22 cellular contexts compared by ENCODE assay signal in genomic region chr13:41056996-41057711, GRCh38. TPM values are rescaled to one million over a fixed set of nuclear protein-coding genes. Genes with fewer than 3 reads are reported as not detected.
DNase-seq lines count a peak whose midpoint lies in the region; ATAC-seq and TF ChIP-seq lines count a peak whose summit lies in the region.
"Had no signal": no experiment of that assay in that cellular context is flagged by ENCODE, and none has a peak within 500 bp of the region (broad histone marks: within the 10 kb centered on the region; RNA-seq: fewer than 3 reads in every experiment).

No MANE protein-coding gene starts in this region.

- H3K9ac ChIP-seq in Karpas-422 (ENCODE audit: low read length) (no peak overlapping the region), smooth muscle cell (ENCODE audit: low read depth) (no peak overlapping the region)

- peaks cover 4% of the 10 kb centered on the region for H3F3A ChIP-seq in smooth muscle cell (ENCODE audit: low read depth)

- TF ChIP-seq EP300 in upper lobe of left lung (IDR thresholded peaks at IDR 0.05), result no peak

- H3K4me1 Mint-ChIP-seq in Caco-2 (ENCODE audit: low read depth, unreplicated experiment), result peaks cover 41% of the 10 kb centered on the region

- H3K27ac ChIP-seq in Karpas-422 (ENCODE audit: low read length) (no peak overlapping the region), smooth muscle cell (ENCODE audit: low read depth) (no peak overlapping the region), upper lobe of left lung (no peak overlapping the region)
- H3K27ac ChIP-seq: lower lobe of right lung, RWPE1 had no signal

- BruUV-seq in Caco-2 (replicated peaks; lab: Mats Ljungman, UMichigan), result no TSS peak

- H3K36me3 ChIP-seq in Caco-2 (ENCODE audit: control insufficient read depth, insufficient read depth, low read length) (peaks cover 2% of the 10 kb centered on the region; the same call in 1 of the 2 replicates), Karpas-422 (ENCODE audit: insufficient read depth, low read length) (no peaks in the 10 kb centered on the region), smooth muscle cell (ENCODE audit: low read depth) (no peaks in the 10 kb centered on the region), upper lobe of left lung (no peaks in the 10 kb centered on the region)
- H3K36me3 ChIP-seq: lower lobe of right lung, tibial artery had no signal

- H3K27me3 ChIP-seq in Caco-2 (replicated peaks; ENCODE audit: control insufficient read depth, insufficient read depth, low read length) (no peaks in the 10 kb centered on the region), Karpas-422 (ENCODE audit: low read length) (no peaks in the 10 kb centered on the region), smooth muscle cell (ENCODE audit: low read depth) (no peaks in the 10 kb centered on the region), upper lobe of left lung (no peaks in the 10 kb centered on the region)
- H3K27me3 ChIP-seq: tibial artery had no signal

- ATAC-seq in upper lobe of left lung (ENCODE audit: low FRiP score in 2 of 2), result no peak
- ATAC-seq: activated CD4-positive, alpha-beta T cell treated with anti-CD3 and anti-CD28 coated beads for 36 hours; lower lobe of right lung had no signal

- no peak for TF ChIP-seq POLR2A in erythroblast (IDR thresholded peaks at IDR 0.05; ENCODE audit: low read length)
- no peak for TF ChIP-seq POLR2A in upper lobe of left lung (IDR thresholded peaks at IDR 0.05)

- peaks cover 43% of the 10 kb centered on the region for H3K4me1 ChIP-seq in Caco-2
- peaks cover 29% of the 10 kb centered on the region for H3K4me1 ChIP-seq in Karpas-422 (ENCODE audit: low read length)
- H3K4me1 ChIP-seq in smooth muscle cell (ENCODE audit: low read depth), result peaks cover 9% of the 10 kb centered on the region
- peaks cover 53 to 70% (median 62%) of the 10 kb centered on the region in 4 donors for H3K4me1 ChIP-seq in upper lobe of left lung

- H3K9me3 Mint-ChIP-seq in Caco-2 (ENCODE audit: unreplicated experiment), result no peaks in the 10 kb centered on the region
- H3K9me3 Mint-ChIP-seq: activated naive CD8-positive, alpha-beta T cell treated with anti-CD3 and anti-CD28 coated beads for 36 hours; activated T-helper 1 cell treated with anti-CD3 and anti-CD28 coated beads, Interleukin-12 subunit alpha, Interleukin-12 subunit beta, Interleukin-2, Interleukin-4 antibody, amounts not matched to agents 30 ng/mL and 10 ng/mL and 1 ng/mL, durations not matched to agents 14 hours and 24 hours and 36 hours; HFFc6; immature natural killer cell had no signal

- H4K20me1 ChIP-seq in Karpas-422 (ENCODE audit: insufficient read depth, low read depth, low read length), result no peaks in the 10 kb centered on the region
- H4K20me1 ChIP-seq in smooth muscle cell (ENCODE audit: low read depth), result peaks cover 80% of the 10 kb centered on the region

- intact Hi-C loops in Caco-2 (cut with micrococcal nuclease; ENCODE audit: unreplicated experiment), result no loop called here

- H3K4me3 ChIP-seq in Caco-2 (ENCODE audit: low read depth, low read length) (no peak overlapping the region), Karpas-422 (ENCODE audit: low read length) (no peak overlapping the region), smooth muscle cell (no peak overlapping the region), upper lobe of left lung (no peak overlapping the region)
- H3K4me3 ChIP-seq: lower lobe of right lung, tibial artery had no signal

- H3K4me2 ChIP-seq in Karpas-422 (ENCODE audit: low read depth, low read length, poor library complexity, severe bottlenecking) (no peak overlapping the region), smooth muscle cell (peak overlapping the region; percentile 98)

- H3K9me3 ChIP-seq in Caco-2, result no peaks in the 10 kb centered on the region
- no peaks in the 10 kb centered on the region for H3K9me3 ChIP-seq in Karpas-422 (ENCODE audit: low read length)
- no peaks in the 10 kb centered on the region for H3K9me3 ChIP-seq in smooth muscle cell (replicated peaks; ENCODE audit: low read depth)
- H3K9me3 ChIP-seq in upper lobe of left lung, result no peaks in the 10 kb centered on the region
- H3K9me3 ChIP-seq: lower lobe of right lung, tibial artery had no signal

- no peaks in the 10 kb centered on the region for H3K9me2 ChIP-seq in Karpas-422 (replicated peaks; ENCODE audit: insufficient read depth, low read length)

- H3K36me3 Mint-ChIP-seq in Caco-2 (ENCODE audit: insufficient read depth, unreplicated experiment), result peaks cover 73% of the 10 kb centered on the region
- H3K36me3 Mint-ChIP-seq: immature natural killer cell had no signal

- peaks cover 2% of the 10 kb centered on the region for H3K79me2 ChIP-seq in Karpas-422 (ENCODE audit: low read length)
- peaks cover 77% of the 10 kb centered on the region for H3K79me2 ChIP-seq in smooth muscle cell (ENCODE audit: low read depth)

- peak overlapping the region; percentile 34 for H3K4me3 Mint-ChIP-seq in Caco-2 (ENCODE audit: unreplicated experiment)
- H3K4me3 Mint-ChIP-seq: activated CD4-positive, alpha-beta T cell treated with anti-CD3 and anti-CD28 coated beads for 36 hours; activated T-helper 1 cell treated with anti-CD3 and anti-CD28 coated beads, Interleukin-12 subunit alpha, Interleukin-12 subunit beta, Interleukin-2, Interleukin-4 antibody, amounts not matched to agents 30 ng/mL and 10 ng/mL and 1 ng/mL, durations not matched to agents 14 hours and 24 hours and 36 hours; immature natural killer cell had no signal

- H3K27ac Mint-ChIP-seq in Caco-2 (ENCODE audit: unreplicated experiment), result peak overlapping the region; percentile 73
- H3K27ac Mint-ChIP-seq: activated CD4-positive, alpha-beta T cell treated with anti-CD3 and anti-CD28 coated beads for 36 hours; activated naive CD8-positive, alpha-beta T cell treated with anti-CD3 and anti-CD28 coated beads for 36 hours; activated T-helper 1 cell treated with anti-CD3 and anti-CD28 coated beads, Interleukin-12 subunit alpha, Interleukin-12 subunit beta, Interleukin-2, Interleukin-4 antibody, amounts not matched to agents 30 ng/mL and 10 ng/mL and 1 ng/mL, durations not matched to agents 14 hours and 24 hours and 36 hours; immature natural killer cell had no signal

- CTCF ChIA-PET in Caco-2 (lab: Charles Lee), result interaction anchor here (0.6 kb wide), 1 partner anchor 38 kb away, joined by 4 read pairs; no protein-coding TSS in a partner anchor

- no peaks in the 10 kb centered on the region for H3K27me3 Mint-ChIP-seq in Caco-2 (ENCODE audit: insufficient read depth, unreplicated experiment)
- H3K27me3 Mint-ChIP-seq: activated CD4-positive, alpha-beta T cell treated with anti-CD3 and anti-CD28 coated beads for 36 hours had no signal

- no peak for TF ChIP-seq CTCF in Caco-2 (IDR thresholded peaks at IDR 0.05; ENCODE audit: insufficient read depth in 1 of 2, low read depth in 1 of 2, low read length in 1 of 2, severe bottlenecking in 1 of 2, unreplicated experiment in 1 of 2)
- TF ChIP-seq CTCF in smooth muscle cell (IDR thresholded peaks at IDR 0.05; ENCODE audit: borderline replicate concordance, insufficient read depth, poor library complexity, severe bottlenecking), result no peak
- TF ChIP-seq CTCF in upper lobe of left lung (IDR thresholded peaks at IDR 0.05), result no peak

- H2AFZ ChIP-seq in Karpas-422 (ENCODE audit: low read length) (no peak overlapping the region), smooth muscle cell (ENCODE audit: low read depth) (no peak overlapping the region)

- 87% methylated on average over 9 of the region's 9 CpGs for WGBS in smooth muscle cell (ENCODE audit: low lambda C conversion rate)
- WGBS in upper lobe of left lung, 2 donors, result 85 to 87% methylated on average over 9 of the region's 9 CpGs

- POLR2A ChIA-PET in Caco-2 (lab: Charles Lee), result interaction anchor here (0.6 kb wide), 1 partner anchor 12 kb away, joined by 16 read pairs; no protein-coding TSS in a partner anchor

- DNase-seq in Caco-2, result peak in 1 of 2 experiments; percentile 61
- DNase-seq in Karpas-422, result peak; percentile 19
- peak; percentile 34 to 41 for DNase-seq in erythroblast (lab: John Stamatoyannopoulos, UW)
- DNase-seq in smooth muscle cell (lab: John Stamatoyannopoulos, UW; ENCODE audit: unreplicated experiment), result no peak
- DNase-seq in upper lobe of left lung, result no peak
- no peak for DNase-seq in NCI-H446 (lab: John Stamatoyannopoulos, UW)
- no peak for DNase-seq in islet precursor cell
- DNase-seq: activated CD4-positive, alpha-beta T cell treated with anti-CD3 and anti-CD28 coated beads for 36 hours; activated naive CD8-positive, alpha-beta T cell treated with anti-CD3 and anti-CD28 coated beads for 36 hours; head of caudate nucleus; HFFc6; immature natural killer cell; lower lobe of right lung; NCI-H1417; NCI-H2107; NCI-H524; nucleus accumbens; stimulated activated CD4-positive, alpha-beta T cell treated with anti-CD3 and anti-CD28 coated beads, Interleukin-15, amount 100 ng/mL, for 24 hours; SW 1271; tibial artery had no signal

RNA-seq across cellular contexts. Expression of gene WBP4, which starts 4.2 kb away (rescaled TPM):
- total RNA-seq in Caco-2 (2022), result 12.9 and 13.6 TPM in 2 replicates
- 4.5 and 6.0 TPM in 2 replicates for total RNA-seq in Karpas-422 (2014; rRNA removed; shearing (Covaris generic); ENCODE audit: low replicate concordance)
- total RNA-seq in smooth muscle cell, result 4.7 and 9.7 TPM in 2 replicates
- polyA plus RNA-seq in smooth muscle cell, result 5.0 and 5.9 TPM in 2 replicates
- total RNA-seq in upper lobe of left lung, result 10 to 100 TPM in 2 of 6 donors, 1 to 10 TPM in 4; 7.0 to 18.3 (median 8.9) TPM

RNA-seq across cellular contexts. Expression of gene ELF1, which starts 38.0 kb away (rescaled TPM):
- total RNA-seq in Caco-2 (2022), result 108 and 116 TPM in 2 replicates
- total RNA-seq in Karpas-422 (2014; rRNA removed; shearing (Covaris generic); ENCODE audit: low replicate concordance), result 66.1 and 84.0 TPM in 2 replicates
- 31.8 and 53.1 TPM in 2 replicates for total RNA-seq in smooth muscle cell
- 21.2 and 28.7 TPM in 2 replicates for polyA plus RNA-seq in smooth muscle cell
- total RNA-seq in upper lobe of left lung, result 100 to 1,000 TPM in 1 of 6 donors, 10 to 100 TPM in 5; 52.6 to 134 (median 78.6) TPM

Comparison
In these comparisons a context has a peak if more than half of its experiments do, and no peak if none do; other contexts are left out.
1. DNase-seq: peak in Karpas-422 (single experiment) and erythroblast (2 of 2); none in smooth muscle cell (single experiment), upper lobe of left lung (0 of 2), NCI-H446 (0 of 2) and islet precursor cell (single experiment).